In genomic region chr1:83697220-83697619, GRCh38 we compare ENCODE assay signal across 22 cellular contexts.
"Had no signal": no experiment of that assay in that cellular context is flagged by ENCODE, and none has a peak within 500 bp of the region (broad histone marks: within the 10 kb centered on the region; RNA-seq: fewer than 3 reads in every experiment).

No MANE protein-coding gene starts in this region.

- H3K4me3 Mint-ChIP-seq: mesothelial cell of epicardium, natural killer cell, nephron progenitor cell had no signal

- H3K4me1 Mint-ChIP-seq: natural killer cell had no signal

- H3K36me3 Mint-ChIP-seq: mesothelial cell of epicardium, naive B cell, natural killer cell had no signal

- ATAC-seq: natural killer cell, pancreas, right cardiac atrium, sciatic nerve had no signal

- H3K27ac Mint-ChIP-seq: mesothelial cell of epicardium, naive B cell, natural killer cell, nephron progenitor cell had no signal

- DNase-seq: islet precursor cell; left ventricle myocardium inferior; mesendoderm; naive B cell; natural killer cell; nephron progenitor cell; pancreas; posterior cingulate gyrus; retina; right cardiac atrium; stimulated activated CD4-positive, alpha-beta T cell treated with anti-CD3 and anti-CD28 coated beads, Interleukin-12 subunit alpha, Interleukin-12 subunit beta, amount 100 ng/mL, for 4 hours; stimulated activated CD4-positive, alpha-beta T cell treated with anti-CD3 and anti-CD28 coated beads, Interleukin-15, amount 100 ng/mL, for 24 hours; stimulated activated CD4-positive, alpha-beta T cell treated with anti-CD3 and anti-CD28 coated beads, Interleukin-2, amount 100 ng/mL, for 24 hours; stimulated activated CD4-positive, alpha-beta T cell treated with anti-CD3 and anti-CD28 coated beads, Interleukin-4, amount 100 ng/mL, for 1 hour; stimulated activated naive CD4-positive, alpha-beta T cell; stomach; testis; thyroid gland; transverse colon; upper lobe of left lung had no signal
